Comparison of ENCODE assay signal across 8 cellular contexts in the genomic region with DNA sequence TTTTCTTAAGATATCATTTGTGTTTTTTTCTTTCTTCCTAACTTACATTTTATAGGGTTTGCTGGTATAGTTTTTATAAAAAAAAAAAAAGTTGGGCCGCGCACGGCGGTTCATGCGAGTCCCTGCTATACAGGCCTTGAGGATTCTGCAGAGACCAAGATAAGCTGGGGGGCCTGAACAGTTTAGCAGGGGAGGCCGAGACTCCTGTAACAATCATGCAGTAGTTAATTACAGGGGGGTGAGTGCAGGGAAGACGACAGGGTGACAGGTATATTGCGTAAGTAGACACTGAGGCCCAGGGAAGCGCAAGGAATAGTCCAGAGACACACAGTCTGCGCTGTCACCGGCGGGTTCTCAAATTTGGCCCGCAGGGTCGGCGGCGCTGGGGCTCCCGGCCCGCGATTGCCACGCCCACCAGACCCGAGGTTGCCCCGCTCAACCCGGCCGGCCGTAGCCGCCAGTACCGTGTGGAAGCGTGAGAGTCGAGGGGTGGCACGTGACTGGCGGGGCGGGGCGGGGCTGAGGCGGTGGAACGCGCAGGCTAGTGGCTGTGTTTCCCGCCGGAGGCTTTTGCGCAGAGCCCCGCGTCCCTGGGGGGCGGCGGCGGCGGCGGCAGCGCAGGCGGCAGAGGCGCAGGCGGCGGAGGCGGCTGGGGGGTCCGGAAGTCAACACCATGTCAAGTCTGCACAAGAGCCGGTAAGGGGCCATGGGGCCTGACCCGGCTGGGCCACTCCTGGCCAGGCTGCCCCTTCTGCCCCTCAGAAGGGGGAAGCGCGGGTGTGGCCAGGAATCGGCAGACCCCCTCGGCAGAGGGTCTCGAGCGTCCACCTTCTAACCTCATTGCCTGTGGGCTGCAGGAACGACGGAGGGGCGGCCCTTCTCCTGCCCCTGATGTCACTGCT. TPM values are rescaled to one million over a fixed set of nuclear protein-coding genes. Genes with fewer than 3 reads are reported as not detected.
A peak's percentile ranks its signal among the peaks of the same experiment; 100 is the strongest.
DNase-seq lines count a peak whose midpoint lies in the region; ATAC-seq and TF ChIP-seq lines count a peak whose summit lies in the region.

A gene with protein sequence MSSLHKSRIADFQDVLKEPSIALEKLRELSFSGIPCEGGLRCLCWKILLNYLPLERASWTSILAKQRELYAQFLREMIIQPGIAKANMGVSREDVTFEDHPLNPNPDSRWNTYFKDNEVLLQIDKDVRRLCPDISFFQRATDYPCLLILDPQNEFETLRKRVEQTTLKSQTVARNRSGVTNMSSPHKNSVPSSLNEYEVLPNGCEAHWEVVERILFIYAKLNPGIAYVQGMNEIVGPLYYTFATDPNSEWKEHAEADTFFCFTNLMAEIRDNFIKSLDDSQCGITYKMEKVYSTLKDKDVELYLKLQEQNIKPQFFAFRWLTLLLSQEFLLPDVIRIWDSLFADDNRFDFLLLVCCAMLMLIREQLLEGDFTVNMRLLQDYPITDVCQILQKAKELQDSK (plus strand): TSS at position 573 of the 902 bp plus-strand sequence. CDS start 101 bp downstream, at position 674.

- H3K36me3 Mint-ChIP-seq in activated naive CD4-positive, alpha-beta T cell treated with anti-CD3 and anti-CD28 coated beads, Interleukin-2, amount 50 U/mL, for 24 hours: no peaks in the 10 kb centered on the region

- TF ChIP-seq CTCF in omental fat pad (IDR thresholded peaks at IDR 0.05) (no peak), suprapubic skin (IDR thresholded peaks at IDR 0.05) (no peak)

- peaks cover 22% of the 10 kb centered on the region for H3K36me3 ChIP-seq in suprapubic skin

- H3K4me3 Mint-ChIP-seq in activated naive CD4-positive, alpha-beta T cell treated with anti-CD3 and anti-CD28 coated beads, Interleukin-2, amount 50 U/mL, for 24 hours: peak within 1 kb of the TSS; percentile 91

- peak within 1 kb of the TSS; percentile 85 for H3K27ac ChIP-seq in suprapubic skin

- 24% methylated on average over 15 of the region's 64 CpGs for WGBS in suprapubic skin

- TF ChIP-seq POLR2A in suprapubic skin (IDR thresholded peaks at IDR 0.05): no peak

- no peaks in the 10 kb centered on the region for H3K9me3 ChIP-seq in suprapubic skin

- peaks cover 5% of the 10 kb centered on the region for H3K4me1 Mint-ChIP-seq in activated naive CD4-positive, alpha-beta T cell treated with anti-CD3 and anti-CD28 coated beads, Interleukin-2, amount 50 U/mL, for 24 hours

- peak within 1 kb of the TSS; percentile 84 for H3K27ac Mint-ChIP-seq in activated naive CD4-positive, alpha-beta T cell treated with anti-CD3 and anti-CD28 coated beads, Interleukin-2, amount 50 U/mL, for 24 hours

- DNase-seq in NCI-H1092 treated with DMSO at 0.1 percent for 48 hours (lab: John Stamatoyannopoulos, UW) (peak; percentile 81), SKM-1 (lab: John Stamatoyannopoulos, UW; ENCODE audit: unreplicated experiment) (peak; percentile 74), glomerular endothelial cell (ENCODE audit: extremely low read depth, low read depth, low spot score) (no peak), omental fat pad (ENCODE audit: low spot score) (peak; percentile 70), suprapubic skin (ENCODE audit: low spot score in 2 of 2) (peak; percentile 95 to 96)

- ATAC-seq in HG02588 (IDR thresholded peaks at IDR 0.05; ENCODE audit: unreplicated experiment) (peak; percentile 80), omental fat pad (ENCODE audit: low FRiP score) (peak; percentile 99)

- no peaks in the 10 kb centered on the region for H3K9me3 Mint-ChIP-seq in activated naive CD4-positive, alpha-beta T cell treated with anti-CD3 and anti-CD28 coated beads, Interleukin-2, amount 50 U/mL, for 24 hours

- peak within 1 kb of the TSS; percentile 89 for H3K4me3 ChIP-seq in GM08714 (ENCODE audit: low read length)
- peak within 1 kb of the TSS; percentile 79 for H3K4me3 ChIP-seq in suprapubic skin

- no peak for TF ChIP-seq EP300 in suprapubic skin (IDR thresholded peaks at IDR 0.05)

- H3K4me1 ChIP-seq in suprapubic skin: peaks cover 16% of the 10 kb centered on the region

- H3K27me3 ChIP-seq in suprapubic skin: no peaks in the 10 kb centered on the region

- H3K27me3 Mint-ChIP-seq in activated naive CD4-positive, alpha-beta T cell treated with anti-CD3 and anti-CD28 coated beads, Interleukin-2, amount 50 U/mL, for 24 hours: no peaks in the 10 kb centered on the region

RNA-seq across cellular contexts. Expression of the gene that starts here (rescaled TPM):
- 22.4 and 31.6 TPM in 2 replicates for total RNA-seq in glomerular endothelial cell
- total RNA-seq in omental fat pad: 10 to 100 TPM; 12.1 to 21.4 (median 14.9) TPM
- total RNA-seq in suprapubic skin: 10 to 100 TPM; 11.9 to 27.8 (median 20.0) TPM
